11 cellular contexts compared by ENCODE assay signal in the genomic region with DNA sequence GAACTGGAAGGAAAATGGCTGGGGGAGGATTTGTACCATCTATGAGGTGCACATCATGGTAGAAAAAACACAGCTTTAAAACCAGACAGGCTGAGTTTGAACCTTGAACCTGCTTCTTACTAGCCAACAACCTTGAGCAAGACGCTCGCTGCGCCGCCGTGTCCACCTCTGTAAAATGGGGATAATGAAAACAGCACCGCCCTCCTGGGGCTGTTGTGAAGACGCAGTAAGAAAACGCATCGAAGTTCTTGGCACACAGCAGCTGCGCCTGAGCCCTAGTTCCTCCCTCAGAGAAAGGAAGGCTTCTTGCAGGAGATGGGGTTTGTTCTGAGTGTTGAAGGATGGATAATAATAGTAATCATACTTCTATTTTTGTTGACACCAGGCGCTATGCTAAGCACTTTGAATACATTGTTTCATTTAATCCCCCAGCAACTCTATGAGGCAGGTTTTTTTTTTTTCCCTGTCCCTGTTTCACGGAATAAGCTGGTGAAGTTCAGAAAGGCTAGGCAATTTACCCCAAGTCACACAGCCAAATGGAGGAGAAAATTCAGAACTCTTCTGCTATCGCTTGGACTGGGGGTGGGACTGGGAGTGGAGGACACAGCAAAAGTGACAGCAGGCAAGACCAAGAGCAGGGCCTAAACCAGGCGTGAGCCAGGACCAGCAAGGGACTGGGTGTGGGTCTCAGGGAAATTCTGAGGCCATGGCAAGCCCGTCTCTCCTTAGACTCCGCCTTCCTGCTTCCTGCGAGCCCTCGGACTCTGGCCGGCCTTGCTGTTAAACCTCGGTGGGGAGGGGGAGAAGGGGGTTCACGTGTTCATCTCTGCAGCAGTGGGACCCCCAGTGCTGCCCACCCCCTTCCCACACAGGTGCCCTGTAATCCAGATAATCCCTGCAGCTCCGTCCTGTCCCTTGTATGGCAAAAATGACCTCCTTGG.
A peak's percentile ranks its signal among the peaks of the same experiment; 100 is the strongest.
DNase-seq lines count a peak whose midpoint lies in the region; ATAC-seq and TF ChIP-seq lines count a peak whose summit lies in the region.
"Had no signal": no experiment of that assay in that cellular context is flagged by ENCODE, and none has a peak within 500 bp of the region (broad histone marks: within the 10 kb centered on the region; RNA-seq: fewer than 3 reads in every experiment).

No MANE protein-coding gene starts in this region.

- H3K9me3 ChIP-seq in CD4-positive, alpha-beta memory T cell (ENCODE audit: control insufficient read depth in 1 of 2, low read length in 2 of 2): no peaks in the 10 kb centered on the region
- no peaks in the 10 kb centered on the region for H3K9me3 ChIP-seq in effector memory CD4-positive, alpha-beta T cell (ENCODE audit: control insufficient read depth, low read length)
- H3K9me3 ChIP-seq in neuronal stem cell (replicated peaks in 1 of 2; ENCODE audit: control insufficient read depth in 2 of 2, insufficient read depth in 1 of 2, low read depth in 1 of 2, low read length in 2 of 2): no peaks in the 10 kb centered on the region

- H3K79me2 ChIP-seq in KMS-11 (ENCODE audit: insufficient read depth, low read depth): no peaks in the 10 kb centered on the region

- DNase-seq in CD4-positive, alpha-beta memory T cell: no peak
- DNase-seq in effector memory CD4-positive, alpha-beta T cell: no peak
- DNase-seq in neuronal stem cell (ENCODE audit: low spot score) (no peak), NOMO-1 treated with dmso at 0.1 percent for 144 hours (lab: John Stamatoyannopoulos, UW; ENCODE audit: unreplicated experiment) (no peak)
- DNase-seq in stimulated activated CD4-positive, alpha-beta T cell treated with anti-CD3 and anti-CD28 coated beads, Interleukin-12 subunit alpha, Interleukin-12 subunit beta, amount 100 ng/mL, for 4 hours: no peak
- DNase-seq: NCI-H2029 treated with DMSO at 0.1 percent for 48 hours, T1000 had no signal

- H3K4me2 ChIP-seq in KMS-11 (peak overlapping the region; percentile 42; the same call in 1 of the 2 replicates), neuronal stem cell (ENCODE audit: insufficient read depth, low read length, poor library complexity, severe bottlenecking) (peak overlapping the region; percentile 15)

- peaks cover 44 to 93% (median 70%) of the 10 kb centered on the region in 4 donors for H3K4me1 Mint-ChIP-seq in CD4-positive, alpha-beta memory T cell

- H3K36me3 ChIP-seq in CD4-positive, alpha-beta memory T cell (ENCODE audit: insufficient read depth, low read length): no peaks in the 10 kb centered on the region
- no peaks in the 10 kb centered on the region for H3K36me3 ChIP-seq in KMS-11 (ENCODE audit: insufficient read depth)
- H3K36me3 ChIP-seq in effector memory CD4-positive, alpha-beta T cell (ENCODE audit: control insufficient read depth, insufficient read depth, low read length): no peaks in the 10 kb centered on the region
- no peaks in the 10 kb centered on the region for H3K36me3 ChIP-seq in neuronal stem cell (replicated peaks in 1 of 2; ENCODE audit: control insufficient read depth in 2 of 2, insufficient read depth in 2 of 2, low read length in 2 of 2)

- H2BK15ac ChIP-seq in neuronal stem cell (ENCODE audit: low read length): no peak overlapping the region

- H3K27ac ChIP-seq in CD4-positive, alpha-beta memory T cell (ENCODE audit: low read depth, low read length): peak overlapping the region; percentile 43
- H3K27ac ChIP-seq in KMS-11 (no peak overlapping the region), neuronal stem cell (replicated peaks; ENCODE audit: low read length) (peak overlapping the region; percentile 8)
- H3K27ac ChIP-seq in effector memory CD4-positive, alpha-beta T cell (ENCODE audit: insufficient read depth, low read length, poor library complexity, severe bottlenecking): peak overlapping the region; percentile 26

- H3K9me3 Mint-ChIP-seq in CD4-positive, alpha-beta memory T cell: no peaks in the 10 kb centered on the region
- H3K9me3 Mint-ChIP-seq: stimulated activated naive CD8-positive, alpha-beta T cell treated with anti-CD3 and anti-CD28 coated beads, Interleukin-15, Interleukin-2, amounts not matched to agents 100 ng/mL and 50 ng/mL, for 24 hours had no signal

- H3K18ac ChIP-seq in neuronal stem cell (ENCODE audit: low read length): peak overlapping the region; percentile 66

- intact Hi-C loops in CD4-positive, alpha-beta memory T cell (cut with micrococcal nuclease): no loop called here

- POLR2A ChIA-PET in CD4-positive, alpha-beta memory T cell (lab: Charles Lee; ENCODE audit: partially characterized antibody): interaction anchor here (1.6 to 3.1 kb wide), 3 partner anchors 32 to 38 kb away, joined by 6 to 18 read pairs (median 8); no protein-coding TSS in a partner anchor

- H3K27ac Mint-ChIP-seq in CD4-positive, alpha-beta memory T cell: peak overlapping the region; percentile 70 to 97 (median 89)
- H3K27ac Mint-ChIP-seq: stimulated activated naive CD8-positive, alpha-beta T cell treated with anti-CD3 and anti-CD28 coated beads, Interleukin-15, Interleukin-2, amounts not matched to agents 100 ng/mL and 50 ng/mL, for 24 hours had no signal

- H2BK120ac ChIP-seq in neuronal stem cell (ENCODE audit: low read depth, low read length): no peak overlapping the region

- no peak overlapping the region for H3K23ac ChIP-seq in neuronal stem cell (ENCODE audit: low read depth, low read length, poor library complexity)

- ATAC-seq in GM19463 (IDR thresholded peaks at IDR 0.05; ENCODE audit: unreplicated experiment): no peak

- H3K4me3 ChIP-seq in CD4-positive, alpha-beta memory T cell (ENCODE audit: low read length in 2 of 2): no peak overlapping the region
- H3K4me3 ChIP-seq in KMS-11 (IDR thresholded peaks at IDR 0.05; ENCODE audit: insufficient read depth, low read depth, low read length): no peak overlapping the region
- H3K4me3 ChIP-seq in effector memory CD4-positive, alpha-beta T cell (ENCODE audit: insufficient read depth, low read depth, low read length, poor library complexity, severe bottlenecking): no peak overlapping the region
- peak overlapping the region in 1 of 2 donors; percentile 5 for H3K4me3 ChIP-seq in neuronal stem cell (ENCODE audit: low read length in 2 of 2)
- H3K4me3 ChIP-seq: lung had no signal

- no CpG with 5 or more reads among the region's 22 CpGs for WGBS in neuronal stem cell (ENCODE audit: extremely low coverage in 2 of 2, insufficient read length in 2 of 2, insufficient replicate concordance in 1 of 2), 2 donors

- H3K79me1 ChIP-seq in neuronal stem cell (ENCODE audit: low read depth, low read length): no peaks in the 10 kb centered on the region

- no peak overlapping the region for H2BK5ac ChIP-seq in neuronal stem cell (ENCODE audit: low read length)

- peaks cover 64% of the 10 kb centered on the region for H3K4me1 ChIP-seq in CD4-positive, alpha-beta memory T cell (ENCODE audit: insufficient read depth, low read length)
- H3K4me1 ChIP-seq in KMS-11 (ENCODE audit: low read depth, poor library complexity, severe bottlenecking) (peaks cover 42% of the 10 kb centered on the region), neuronal stem cell (ENCODE audit: control insufficient read depth in 2 of 2, insufficient read depth in 1 of 2, low read depth in 1 of 2, low read length in 2 of 2) (peaks cover 57 to 90% of the 10 kb centered on the region in 2 donors)
- H3K4me1 ChIP-seq in effector memory CD4-positive, alpha-beta T cell (ENCODE audit: control insufficient read depth, insufficient read depth, low read length, poor library complexity, severe bottlenecking): peaks cover 58% of the 10 kb centered on the region

- H2AFZ ChIP-seq in KMS-11 (ENCODE audit: low read depth): no peak overlapping the region
- H2AFZ ChIP-seq in neuronal stem cell (ENCODE audit: low read length): peak overlapping the region; percentile 69

- peak overlapping the region; percentile 47 for H2AK5ac ChIP-seq in neuronal stem cell (ENCODE audit: low read depth, low read length)

- no peak overlapping the region for H3K4ac ChIP-seq in neuronal stem cell (ENCODE audit: low read length)

- no peak overlapping the region for H3K14ac ChIP-seq in neuronal stem cell (ENCODE audit: low read length)

- H3K27me3 ChIP-seq in CD4-positive, alpha-beta memory T cell (ENCODE audit: insufficient read depth, low read length): no peaks in the 10 kb centered on the region
- H3K27me3 ChIP-seq in KMS-11 (ENCODE audit: insufficient read depth, low read depth): no peaks in the 10 kb centered on the region
- no peaks in the 10 kb centered on the region for H3K27me3 ChIP-seq in effector memory CD4-positive, alpha-beta T cell (replicated peaks; ENCODE audit: control insufficient read depth, insufficient read depth, low read length, poor library complexity, severe bottlenecking)
- no peaks in the 10 kb centered on the region for H3K27me3 ChIP-seq in neuronal stem cell (ENCODE audit: control insufficient read depth in 3 of 3, insufficient read depth in 3 of 3, low read depth in 1 of 3, low read length in 3 of 3)

- H2BK12ac ChIP-seq in neuronal stem cell (ENCODE audit: low read length): peak overlapping the region; percentile 18

- H4K91ac ChIP-seq in neuronal stem cell (ENCODE audit: low read depth, low read length, poor library complexity): no peak overlapping the region

- CTCF ChIA-PET in CD4-positive, alpha-beta memory T cell (lab: Charles Lee; ENCODE audit: partially characterized antibody): interaction anchor here (1.0 to 5.3 kb wide), 6 partner anchors 10 to 47 kb away, joined by 3 to 41 read pairs (median 4); no protein-coding TSS in a partner anchor

- no peak overlapping the region for H4K8ac ChIP-seq in neuronal stem cell (ENCODE audit: low read depth, low read length)

- no peak overlapping the region for H3K9ac ChIP-seq in KMS-11
- H3K9ac ChIP-seq in neuronal stem cell (ENCODE audit: low read depth, low read length, poor library complexity): no peak overlapping the region

- no peaks in the 10 kb centered on the region for H3K36me3 Mint-ChIP-seq in CD4-positive, alpha-beta memory T cell

- no peak overlapping the region for H3K4me3 Mint-ChIP-seq in CD4-positive, alpha-beta memory T cell
- H3K4me3 Mint-ChIP-seq: stimulated activated naive CD8-positive, alpha-beta T cell treated with anti-CD3 and anti-CD28 coated beads, Interleukin-15, Interleukin-2, amounts not matched to agents 100 ng/mL and 50 ng/mL, for 24 hours had no signal

- no peaks in the 10 kb centered on the region for H4K20me1 ChIP-seq in KMS-11 (ENCODE audit: insufficient read depth)

- no peaks in the 10 kb centered on the region for H3K27me3 Mint-ChIP-seq in CD4-positive, alpha-beta memory T cell
- H3K27me3 Mint-ChIP-seq: stimulated activated naive CD8-positive, alpha-beta T cell treated with anti-CD3 and anti-CD28 coated beads, Interleukin-15, Interleukin-2, amounts not matched to agents 100 ng/mL and 50 ng/mL, for 24 hours had no signal

- no peak for TF ChIP-seq CTCF in KMS-11 (conservative IDR thresholded peaks at IDR 0.05; ENCODE audit: low read depth, low read length)
